In genomic region chr9:132596200-132596599, GRCh38 we compare ENCODE assay signal across 1 cellular context.
TF ChIP-seq lines count a peak whose summit lies in the region.

No MANE protein-coding gene starts in this region.

TF ChIP-seq in IMR-90, 13 proteins besides CTCF, POLR2A, EP300 and RAD21:
- TF ChIP-seq RFX5 (IDR thresholded peaks at IDR 0.05; ENCODE audit: low read depth, low read length), result no peak
- TF ChIP-seq RCOR1 (IDR thresholded peaks at IDR 0.05; ENCODE audit: insufficient replicate concordance, low read length), result no peak
- peak; percentile 29; the same call in 1 of the 2 replicates for TF ChIP-seq CEBPB (IDR thresholded peaks at IDR 0.05; ENCODE audit: low read depth, low read length)
- no peak for TF ChIP-seq MAFK (IDR thresholded peaks at IDR 0.05; ENCODE audit: low read depth, low read length)
